8 cellular contexts compared by ENCODE assay signal in the genomic region with DNA sequence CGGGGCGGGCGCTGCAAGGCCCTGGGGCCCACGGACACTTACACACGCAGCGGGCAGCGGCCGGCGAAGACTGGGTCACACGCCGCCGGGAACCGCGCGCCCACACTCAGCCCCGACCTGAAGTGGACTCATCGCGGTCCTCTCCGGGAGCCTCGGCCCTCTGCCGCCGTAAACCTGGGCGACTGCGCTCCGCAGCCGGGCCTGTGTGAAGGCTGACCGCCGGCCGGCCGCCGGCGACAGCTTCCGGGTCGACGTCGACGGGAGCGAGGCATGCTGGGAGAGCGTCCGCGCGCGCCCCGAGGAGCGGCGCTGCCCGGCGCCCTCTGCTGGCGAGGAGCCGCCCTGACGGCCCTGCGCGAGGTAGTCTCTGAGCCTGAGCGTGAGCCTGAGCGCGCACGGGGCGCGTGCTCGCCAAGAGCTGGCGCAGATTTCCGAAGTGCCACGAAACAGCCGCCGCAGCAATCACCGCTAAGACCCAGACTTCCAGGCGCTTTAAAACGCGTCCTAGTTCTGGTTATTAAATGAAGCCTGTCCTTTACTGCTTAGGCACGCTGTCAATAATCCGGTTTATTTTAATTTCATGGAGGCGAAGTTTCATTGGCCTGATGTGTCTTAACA. TPM values are rescaled to one million over a fixed set of nuclear protein-coding genes. Genes with fewer than 3 reads are reported as not detected.
DNase-seq lines count a peak whose midpoint lies in the region; ATAC-seq and TF ChIP-seq lines count a peak whose summit lies in the region.

A gene with protein sequence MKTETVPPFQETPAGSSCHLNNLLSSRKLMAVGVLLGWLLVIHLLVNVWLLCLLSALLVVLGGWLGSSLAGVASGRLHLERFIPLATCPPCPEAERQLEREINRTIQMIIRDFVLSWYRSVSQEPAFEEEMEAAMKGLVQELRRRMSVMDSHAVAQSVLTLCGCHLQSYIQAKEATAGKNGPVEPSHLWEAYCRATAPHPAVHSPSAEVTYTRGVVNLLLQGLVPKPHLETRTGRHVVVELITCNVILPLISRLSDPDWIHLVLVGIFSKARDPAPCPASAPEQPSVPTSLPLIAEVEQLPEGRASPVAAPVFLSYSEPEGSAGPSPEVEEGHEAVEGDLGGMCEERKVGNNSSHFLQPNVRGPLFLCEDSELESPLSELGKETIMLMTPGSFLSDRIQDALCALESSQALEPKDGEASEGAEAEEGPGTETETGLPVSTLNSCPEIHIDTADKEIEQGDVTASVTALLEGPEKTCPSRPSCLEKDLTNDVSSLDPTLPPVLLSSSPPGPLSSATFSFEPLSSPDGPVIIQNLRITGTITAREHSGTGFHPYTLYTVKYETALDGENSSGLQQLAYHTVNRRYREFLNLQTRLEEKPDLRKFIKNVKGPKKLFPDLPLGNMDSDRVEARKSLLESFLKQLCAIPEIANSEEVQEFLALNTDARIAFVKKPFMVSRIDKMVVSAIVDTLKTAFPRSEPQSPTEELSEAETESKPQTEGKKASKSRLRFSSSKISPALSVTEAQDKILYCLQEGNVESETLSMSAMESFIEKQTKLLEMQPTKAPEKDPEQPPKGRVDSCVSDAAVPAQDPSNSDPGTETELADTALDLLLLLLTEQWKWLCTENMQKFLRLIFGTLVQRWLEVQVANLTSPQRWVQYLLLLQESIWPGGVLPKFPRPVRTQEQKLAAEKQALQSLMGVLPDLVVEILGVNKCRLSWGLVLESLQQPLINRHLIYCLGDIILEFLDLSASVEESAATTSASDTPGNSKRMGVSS (minus strand): TSS at position 242 of the 618 bp plus-strand sequence. CDS start 540 bp downstream, outside the sequence.

- no peaks in the 10 kb centered on the region for H3K9me3 ChIP-seq in hepatocyte (ENCODE audit: low read depth)

- peak; percentile 89 for TF ChIP-seq CTCF in astrocyte of the cerebellum (IDR thresholded peaks at IDR 0.05; ENCODE audit: low read depth, low read length, missing control alignments)
- peak; percentile 97 for TF ChIP-seq CTCF in hepatocyte (IDR thresholded peaks at IDR 0.05; ENCODE audit: poor library complexity)

- peak within 1 kb of the TSS; percentile 88 for H3K27ac ChIP-seq in hepatocyte

- H2AFZ ChIP-seq in hepatocyte = peak within 1 kb of the TSS; percentile 91

- H4K20me1 ChIP-seq in hepatocyte (ENCODE audit: insufficient read depth, poor library complexity, severe bottlenecking) = peaks cover 3% of the 10 kb centered on the region

- in situ Hi-C loops in astrocyte of the cerebellum (cut with HindIII; ENCODE audit: low sequenced_read_pairs) = no loop called here

- peaks cover 2% of the 10 kb centered on the region for H3K27me3 ChIP-seq in hepatocyte

- peaks cover 8% of the 10 kb centered on the region for H3K4me1 ChIP-seq in hepatocyte (ENCODE audit: insufficient read depth)

- H3K36me3 ChIP-seq in hepatocyte (replicated peaks; ENCODE audit: insufficient read depth, low read depth) = no peaks in the 10 kb centered on the region

- H3K4me3 ChIP-seq in astrocyte of the cerebellum (ENCODE audit: low read depth, low read length) (peak within 1 kb of the TSS; percentile 87), hepatocyte (peak within 1 kb of the TSS; percentile 97)

- peak; percentile 100 for ATAC-seq in GM18505 (IDR thresholded peaks at IDR 0.05; ENCODE audit: unreplicated experiment)
- peak; percentile 100 for ATAC-seq in HG02885 (IDR thresholded peaks at IDR 0.05; ENCODE audit: poor library complexity, unreplicated experiment)

- TF ChIP-seq POLR2A in GM18505 (IDR thresholded peaks at IDR 0.05; ENCODE audit: borderline replicate concordance, extremely low read depth, insufficient read depth, insufficient read length) = peak; percentile 91

- DNase-seq in NCI-H1694 (lab: John Stamatoyannopoulos, UW) (peak; percentile 27), T-helper 9 cell (peak; percentile 88), astrocyte of the cerebellum (ENCODE audit: low read depth) (peak; percentile 73), hepatocyte (ENCODE audit: low spot score) (peak; percentile 95), retina (peak; percentile 99), OCI-M2 (lab: John Stamatoyannopoulos, UW; ENCODE audit: unreplicated experiment) (no peak)

- peak within 1 kb of the TSS; percentile 99 for H3K4me2 ChIP-seq in hepatocyte

- no peaks in the 10 kb centered on the region for H3K9me2 ChIP-seq in hepatocyte (replicated peaks; ENCODE audit: insufficient read depth)

- WGBS in hepatocyte (ENCODE audit: low lambda C conversion rate, missing lambda C conversion rate) = 2% methylated on average over 66 of the region's 72 CpGs

- H3K79me2 ChIP-seq in hepatocyte = peaks cover 35% of the 10 kb centered on the region

RNA-seq across cellular contexts. Expression of the gene that starts here (rescaled TPM):
- 63.9 and 64.3 TPM in 2 replicates for total RNA-seq in hepatocyte
- 32.1 and 40.6 TPM in 2 replicates for polyA plus RNA-seq in hepatocyte
